Comparison of ENCODE assay signal across 22 cellular contexts in the genomic region with DNA sequence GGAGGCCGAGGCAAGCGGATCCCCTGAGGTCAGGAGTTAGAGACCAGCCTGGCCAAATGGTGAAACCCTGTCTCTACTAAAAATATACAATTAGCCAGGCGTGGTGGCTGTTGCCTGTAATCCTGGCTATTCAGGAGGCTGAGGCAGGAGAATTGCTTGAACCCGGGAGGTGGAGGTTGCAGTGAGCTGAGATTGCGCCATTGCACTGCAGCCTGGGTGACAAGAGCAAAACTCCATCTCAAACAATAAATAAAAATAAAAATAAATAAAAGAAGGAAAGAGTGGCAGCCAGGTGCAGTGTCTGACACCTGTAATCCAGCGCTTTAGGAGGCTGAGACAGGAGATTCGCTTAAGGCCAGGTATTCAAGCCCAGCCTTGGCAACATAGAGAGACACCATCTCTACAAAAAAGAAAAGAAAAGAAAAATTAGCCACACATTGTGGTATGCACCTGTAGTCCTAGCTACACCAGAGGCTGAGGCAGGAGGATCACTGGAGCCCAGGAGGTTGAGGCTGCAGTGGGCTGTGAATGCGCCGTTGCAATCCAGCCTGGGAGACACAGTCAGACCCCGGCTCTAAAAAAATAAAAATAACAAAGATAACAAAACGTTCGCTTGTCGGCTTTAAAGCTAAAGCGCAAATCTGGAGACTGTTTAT. TPM values are rescaled to one million over a fixed set of nuclear protein-coding genes. Genes with fewer than 3 reads are reported as not detected.
A peak's percentile ranks its signal among the peaks of the same experiment; 100 is the strongest.
DNase-seq lines count a peak whose midpoint lies in the region; ATAC-seq, FAIRE-seq and TF ChIP-seq lines count a peak whose summit lies in the region.
"Had no signal": no experiment of that assay in that cellular context is flagged by ENCODE, and none has a peak within 500 bp of the region (broad histone marks: within the 10 kb centered on the region; RNA-seq: fewer than 3 reads in every experiment).

No MANE protein-coding gene starts in this region.

- H3K27me3 ChIP-seq in HepG2 (ENCODE audit: control insufficient read depth in 1 of 2, insufficient read depth in 2 of 2, low read length in 2 of 2) (no peaks in the 10 kb centered on the region), right lobe of liver (no peaks in the 10 kb centered on the region), Loucy (ENCODE audit: insufficient read depth, low read length, poor library complexity, severe bottlenecking) (no peaks in the 10 kb centered on the region)
- H3K27me3 ChIP-seq: pancreas had no signal

- TF ChIP-seq RAD21 in HepG2 (CRISPR knock-in tag; IDR thresholded peaks at IDR 0.05): no peak

- H3F3A ChIP-seq in Loucy (ENCODE audit: low read depth): 0 out of 2 replicates have a peak, but pooled peaks cover 2% of the 10 kb centered on the region

- H3K4me1 ChIP-seq in HepG2 (ENCODE audit: insufficient read depth, low read length): peaks cover 33% of the 10 kb centered on the region
- peaks cover 0 to 16% (median 8%) of the 10 kb centered on the region in 4 donors for H3K4me1 ChIP-seq in right lobe of liver
- H3K4me1 ChIP-seq in Loucy (ENCODE audit: insufficient read depth, low read length, poor library complexity, severe bottlenecking): peaks cover 4% of the 10 kb centered on the region

- no peaks in the 10 kb centered on the region for H3K79me2 ChIP-seq in HepG2 (ENCODE audit: insufficient read depth, low read length)
- no peaks in the 10 kb centered on the region for H3K79me2 ChIP-seq in Loucy (ENCODE audit: insufficient read depth, low read length)

- TF ChIP-seq POLR2A in HepG2 (IDR thresholded peaks at IDR 0.05; ENCODE audit: insufficient read depth in 1 of 2, low read depth in 2 of 2, low read length in 2 of 2): no peak
- TF ChIP-seq POLR2A in right lobe of liver (IDR thresholded peaks at IDR 0.05): no peak

- TF ChIP-seq EP300 in HepG2 (IDR thresholded peaks at IDR 0.05; ENCODE audit: low read depth in 2 of 2, low read length in 2 of 2) (no peak), HepG2 (CRISPR knock-in tag; IDR thresholded peaks at IDR 0.05; ENCODE audit: borderline replicate concordance) (no peak)

- H3K4me3 ChIP-seq in HepG2 (replicated peaks in 1 of 3; ENCODE audit: insufficient read depth in 1 of 3, low read depth in 2 of 3, low read length in 3 of 3) (no peak overlapping the region; a peak in 1 of 6 replicates), right lobe of liver (no peak overlapping the region), Loucy (ENCODE audit: low read length, poor library complexity, severe bottlenecking) (no peak overlapping the region), epithelial cell of esophagus (ENCODE audit: low read length) (peak overlapping the region; percentile 33)
- H3K4me3 ChIP-seq: mucosa of descending colon, pancreas had no signal

- no peak for FAIRE-seq in HepG2 (lab: Jason Lieb, UNC)
- FAIRE-seq: kidney, pancreas, RCC 7860, TTC549 had no signal

- H3K4me2 ChIP-seq in HepG2 (ENCODE audit: low read depth, low read length) (no peak overlapping the region), Loucy (ENCODE audit: low read depth, low read length, poor library complexity, severe bottlenecking) (no peak overlapping the region)

- H3K9me3 ChIP-seq in HepG2 (ENCODE audit: low read length): no peaks in the 10 kb centered on the region
- no peaks in the 10 kb centered on the region for H3K9me3 ChIP-seq in right lobe of liver
- no peaks in the 10 kb centered on the region for H3K9me3 ChIP-seq in Loucy (ENCODE audit: insufficient read depth, low read depth, low read length)
- H3K9me3 ChIP-seq: lower lobe of right lung, mucosa of descending colon, pancreas had no signal

- no TSS peak for BruUV-seq in HepG2 (replicated peaks; lab: Mats Ljungman, UMichigan)

- in situ Hi-C loops in HepG2 (cut with HindIII; ENCODE audit: extremely low pct_ligation_motif_present, low pct_unique_long_range_greater_than_20kb): no loop called here

- no peak overlapping the region for H2AFZ ChIP-seq in HepG2 (ENCODE audit: low read length)
- H2AFZ ChIP-seq in Loucy (ENCODE audit: low read length): peak overlapping the region; percentile 74

- POLR2A ChIA-PET in HepG2 (lab: Yijun Ruan, JAX): no interaction called here

- H3K9ac ChIP-seq in HepG2 (ENCODE audit: insufficient read depth, low read depth, low read length) (no peak overlapping the region), Loucy (ENCODE audit: low read depth, low read length, poor library complexity, severe bottlenecking) (no peak overlapping the region)

- H4K20me1 ChIP-seq in HepG2 (ENCODE audit: insufficient read depth, low read length) (no peaks in the 10 kb centered on the region), Loucy (ENCODE audit: insufficient read depth, low read length, poor library complexity, severe bottlenecking) (no peaks in the 10 kb centered on the region)

- H3K36me3 ChIP-seq in HepG2 (replicated peaks in 1 of 2; ENCODE audit: control insufficient read depth in 1 of 2, insufficient read depth in 2 of 2, low read length in 2 of 2) (no peaks in the 10 kb centered on the region), right lobe of liver (no peaks in the 10 kb centered on the region), Loucy (ENCODE audit: insufficient read depth, low read length) (no peaks in the 10 kb centered on the region)
- H3K36me3 ChIP-seq: lower lobe of right lung, pancreas had no signal

- ATAC-seq in HepG2 (no peak), right lobe of liver (no peak), HG03280 (IDR thresholded peaks at IDR 0.05; ENCODE audit: unreplicated experiment) (no peak)
- ATAC-seq: right cardiac atrium had no signal

- CTCF ChIA-PET in HepG2 (lab: Yijun Ruan, JAX; ENCODE audit: low intra/inter-chr PET ratio, low total read pairs): interaction anchor here (1.2 kb wide), 1 partner anchor 11 kb away, joined by 5 read pairs; a partner anchor contains a TSS

- no peaks in the 10 kb centered on the region for H3K9me2 ChIP-seq in Loucy (replicated peaks; ENCODE audit: low read depth, low read length)

- intact Hi-C loops in HepG2 (cut with micrococcal nuclease; ENCODE audit: unreplicated experiment) (no loop called here), right lobe of liver (cut with DNase I) (loop anchor here in 1 of 2 donors (10.0 kb wide), 1 partner anchor 218 kb away; a partner anchor contains a TSS), posterior vena cava (cut with DNase I) (no loop called here)

- no peak for DNase-seq in HepG2 (ENCODE audit: low spot score)
- DNase-seq in right lobe of liver: no peak
- no peak for DNase-seq in epithelial cell of esophagus (ENCODE audit: low read depth)
- DNase-seq in NCI-H187 treated with DMSO at 0.1 percent for 48 hours (lab: John Stamatoyannopoulos, UW): no peak
- no peak for DNase-seq in posterior vena cava (ENCODE audit: low spot score)
- no peak for DNase-seq in T-helper 1 cell
- DNase-seq: kidney, NCI-H1092 treated with DMSO at 0.1 percent for 48 hours had no signal

- no peak for TF ChIP-seq CTCF in HepG2 (CRISPR knock-in tag; IDR thresholded peaks at IDR 0.05)
- no peak for TF ChIP-seq CTCF in right lobe of liver (IDR thresholded peaks at IDR 0.05)
- TF ChIP-seq CTCF in Loucy (conservative IDR thresholded peaks at IDR 0.05; ENCODE audit: low read length): no peak
- TF ChIP-seq CTCF in epithelial cell of esophagus (IDR thresholded peaks at IDR 0.05; ENCODE audit: insufficient read depth, low read depth, low read length, missing control alignments): no peak

- 61% methylated on average over 14 of the region's 14 CpGs for WGBS in HepG2 (ENCODE audit: low lambda C conversion rate)
- 70% methylated on average over 14 of the region's 14 CpGs for WGBS in right lobe of liver (ENCODE audit: insufficient coverage, low coverage, low lambda C conversion rate, missing lambda C conversion rate)

- H3K27ac ChIP-seq in HepG2 (ENCODE audit: extremely low read length, insufficient read depth, low read length): no peak overlapping the region
- no peak overlapping the region for H3K27ac ChIP-seq in right lobe of liver
- H3K27ac ChIP-seq: C4-2B, dorsolateral prefrontal cortex, lower lobe of right lung had no signal

RNA-seq across cellular contexts. Expression of a gene that starts 10.3 kb away (rescaled TPM):
- 0.24 and 0.60 TPM in 2 replicates for total RNA-seq in HepG2 (2016; rRNA removed; fragmentation: Illumina TruSeq; extraction: Trizol)
- 0.35 and 0.81 TPM in 2 replicates for total RNA-seq in HepG2 (2016; cell fraction: cytosol; rRNA removed; fragmentation: Illumina TruSeq; extraction: Trizol; ENCODE audit: low read depth)
- 0.25 and 0.41 TPM in 2 replicates for total RNA-seq in HepG2 (2016; cell fraction: insoluble cytoplasmic fraction; rRNA removed; fragmentation: Illumina TruSeq; extraction: Trizol)
- 0.17 and 0.56 TPM in 2 replicates for total RNA-seq in HepG2 (2016; cell fraction: membrane; rRNA removed; fragmentation: Illumina TruSeq; extraction: Trizol)
- total RNA-seq in HepG2 (2016; cell fraction: nucleus; rRNA removed; fragmentation: Illumina TruSeq; extraction: Trizol): 0.41 and 0.78 TPM in 2 replicates
- polyA plus RNA-seq in HepG2 (2011; rRNA removed): 2.7 and 3.8 TPM in 2 replicates
- polyA plus RNA-seq in HepG2 (2011; cell fraction: cytosol; rRNA removed): 1.9 and 2.1 TPM in 2 replicates
- polyA plus RNA-seq in HepG2 (2011; cell fraction: nucleus; rRNA removed): 13.4 and 15.1 TPM in 2 replicates
- 0.63 and 1.1 TPM in 2 replicates for polyA plus RNA-seq in HepG2 (2012)
- polyA plus RNA-seq in HepG2 (2016; cell fraction: cytosol; fragmentation: Illumina TruSeq; extraction: Trizol; ENCODE audit: low read depth): 0.43 and 0.55 TPM in 2 replicates
- polyA plus RNA-seq in HepG2 (2016; cell fraction: insoluble cytoplasmic fraction; fragmentation: Illumina TruSeq; extraction: Trizol; ENCODE audit: low read depth): 0.76 and 0.82 TPM in 2 replicates
- 0.43 and 0.80 TPM in 2 replicates for polyA plus RNA-seq in HepG2 (2016; cell fraction: membrane; fragmentation: Illumina TruSeq; extraction: Trizol; ENCODE audit: low read depth)
- polyA plus RNA-seq in HepG2 (2016; cell fraction: nucleus; fragmentation: Illumina TruSeq; extraction: Trizol; ENCODE audit: insufficient read depth, low read depth): 2.4 and 2.9 TPM in 2 replicates
- polyA minus RNA-seq in HepG2 (2011; rRNA and poly(A)+ RNA removed; ENCODE audit: low replicate concordance): 1.8 and 6.0 TPM in 2 replicates
- 0.79 and 1.8 TPM in 2 replicates for polyA minus RNA-seq in HepG2 (2011; cell fraction: cytosol; rRNA and poly(A)+ RNA removed)
- polyA minus RNA-seq in HepG2 (2011; cell fraction: nucleus; rRNA and poly(A)+ RNA removed): 1.2 and 1.7 TPM in 2 replicates
- 1 to 10 TPM; 1.8 to 6.9 (median 4.5) TPM for total RNA-seq in right lobe of liver
- 1 to 10 TPM; 7.4 to 9.1 TPM for total RNA-seq in posterior vena cava

RNA-seq across cellular contexts. Expression of a gene that starts 11.6 kb away (rescaled TPM):
- 15.6 and 28.8 TPM in 2 replicates for total RNA-seq in HepG2 (2016; rRNA removed; fragmentation: Illumina TruSeq; extraction: Trizol)
- 21.2 and 31.3 TPM in 2 replicates for total RNA-seq in HepG2 (2016; cell fraction: cytosol; rRNA removed; fragmentation: Illumina TruSeq; extraction: Trizol; ENCODE audit: low read depth)
- total RNA-seq in HepG2 (2016; cell fraction: insoluble cytoplasmic fraction; rRNA removed; fragmentation: Illumina TruSeq; extraction: Trizol): 13.3 and 31.5 TPM in 2 replicates
- 21.8 and 29.6 TPM in 2 replicates for total RNA-seq in HepG2 (2016; cell fraction: membrane; rRNA removed; fragmentation: Illumina TruSeq; extraction: Trizol)
- total RNA-seq in HepG2 (2016; cell fraction: nucleus; rRNA removed; fragmentation: Illumina TruSeq; extraction: Trizol): 22.0 and 24.7 TPM in 2 replicates
- polyA plus RNA-seq in HepG2 (2011; rRNA removed): 10.0 and 17.3 TPM in 2 replicates
- polyA plus RNA-seq in HepG2 (2011; cell fraction: cytosol; rRNA removed): 10.9 and 13.3 TPM in 2 replicates
- 15.2 and 19.3 TPM in 2 replicates for polyA plus RNA-seq in HepG2 (2011; cell fraction: nucleus; rRNA removed)
- polyA plus RNA-seq in HepG2 (2012): 31.7 and 32.2 TPM in 2 replicates
- polyA plus RNA-seq in HepG2 (2016; cell fraction: cytosol; fragmentation: Illumina TruSeq; extraction: Trizol; ENCODE audit: low read depth): 40.3 and 49.6 TPM in 2 replicates
- polyA plus RNA-seq in HepG2 (2016; cell fraction: insoluble cytoplasmic fraction; fragmentation: Illumina TruSeq; extraction: Trizol; ENCODE audit: low read depth): 23.2 and 29.9 TPM in 2 replicates
- polyA plus RNA-seq in HepG2 (2016; cell fraction: membrane; fragmentation: Illumina TruSeq; extraction: Trizol; ENCODE audit: low read depth): 43.0 and 49.7 TPM in 2 replicates
- polyA plus RNA-seq in HepG2 (2016; cell fraction: nucleus; fragmentation: Illumina TruSeq; extraction: Trizol; ENCODE audit: insufficient read depth, low read depth): 65.9 and 70.0 TPM in 2 replicates
- polyA minus RNA-seq in HepG2 (2011; rRNA and poly(A)+ RNA removed; ENCODE audit: low replicate concordance): 7.1 and 14.8 TPM in 2 replicates
- 12.4 and 14.4 TPM in 2 replicates for polyA minus RNA-seq in HepG2 (2011; cell fraction: cytosol; rRNA and poly(A)+ RNA removed)
- polyA minus RNA-seq in HepG2 (2011; cell fraction: nucleus; rRNA and poly(A)+ RNA removed): 3.5 and 3.6 TPM in 2 replicates
- total RNA-seq in right lobe of liver: 100 to 1,000 TPM; 113 to 218 (median 177) TPM
- 1 to 10 TPM in 1 of 2 donors, under 1 TPM in 1; 0.33 to 1.2 TPM for total RNA-seq in posterior vena cava

RNA-seq across cellular contexts. Expression of a gene that starts 12.4 kb away (rescaled TPM):
- 0.52 and 2.0 TPM in 2 replicates for total RNA-seq in HepG2 (2016; rRNA removed; fragmentation: Illumina TruSeq; extraction: Trizol)
- 0.91 and 1.2 TPM in 2 replicates for total RNA-seq in HepG2 (2016; cell fraction: cytosol; rRNA removed; fragmentation: Illumina TruSeq; extraction: Trizol; ENCODE audit: low read depth)
- 1.1 and 1.5 TPM in 2 replicates for total RNA-seq in HepG2 (2016; cell fraction: insoluble cytoplasmic fraction; rRNA removed; fragmentation: Illumina TruSeq; extraction: Trizol)
- total RNA-seq in HepG2 (2016; cell fraction: membrane; rRNA removed; fragmentation: Illumina TruSeq; extraction: Trizol): 1.5 and 2.0 TPM in 2 replicates
- 1.7 and 3.6 TPM in 2 replicates for total RNA-seq in HepG2 (2016; cell fraction: nucleus; rRNA removed; fragmentation: Illumina TruSeq; extraction: Trizol)
- 2.7 and 3.1 TPM in 2 replicates for polyA plus RNA-seq in HepG2 (2011; rRNA removed)
- 0.73 and 1.2 TPM in 2 replicates for polyA plus RNA-seq in HepG2 (2011; cell fraction: cytosol; rRNA removed)
- 62.7 and 100 TPM in 2 replicates for polyA plus RNA-seq in HepG2 (2011; cell fraction: nucleus; rRNA removed)
- polyA plus RNA-seq in HepG2 (2012): 2.9 and 3.0 TPM in 2 replicates
- polyA plus RNA-seq in HepG2 (2016; cell fraction: cytosol; fragmentation: Illumina TruSeq; extraction: Trizol; ENCODE audit: low read depth): 0.60 and 0.88 TPM in 2 replicates
- polyA plus RNA-seq in HepG2 (2016; cell fraction: insoluble cytoplasmic fraction; fragmentation: Illumina TruSeq; extraction: Trizol; ENCODE audit: low read depth): 0.61 and 1.1 TPM in 2 replicates
- 1.2 TPM in 2 replicates for polyA plus RNA-seq in HepG2 (2016; cell fraction: membrane; fragmentation: Illumina TruSeq; extraction: Trizol; ENCODE audit: low read depth)
- polyA plus RNA-seq in HepG2 (2016; cell fraction: nucleus; fragmentation: Illumina TruSeq; extraction: Trizol; ENCODE audit: insufficient read depth, low read depth): 11.8 and 12.9 TPM in 2 replicates
- polyA minus RNA-seq in HepG2 (2011; rRNA and poly(A)+ RNA removed; ENCODE audit: low replicate concordance): 0.84 and 1.6 TPM in 2 replicates
- polyA minus RNA-seq in HepG2 (2011; cell fraction: cytosol; rRNA and poly(A)+ RNA removed): 0.88 and 1.6 TPM in 2 replicates
- polyA minus RNA-seq in HepG2 (2011; cell fraction: nucleus; rRNA and poly(A)+ RNA removed): 1.7 and 4.6 TPM in 2 replicates
- 1 to 10 TPM; 2.0 to 8.0 (median 3.6) TPM for total RNA-seq in right lobe of liver
- 1 to 10 TPM in 1 of 2 donors, under 1 TPM in 1; 0.52 to 1.8 TPM for total RNA-seq in posterior vena cava

RNA-seq across cellular contexts. Expression of a gene that starts 21.3 kb away (rescaled TPM):
- total RNA-seq in HepG2 (2016; rRNA removed; fragmentation: Illumina TruSeq; extraction: Trizol) (not detected in 2 replicates), right lobe of liver (not detected), posterior vena cava (not detected)
- total RNA-seq in HepG2 (2016; cell fraction: cytosol; rRNA removed; fragmentation: Illumina TruSeq; extraction: Trizol; ENCODE audit: low read depth): not detected in 2 replicates
- total RNA-seq in HepG2 (2016; cell fraction: insoluble cytoplasmic fraction; rRNA removed; fragmentation: Illumina TruSeq; extraction: Trizol): not detected in 2 replicates
- total RNA-seq in HepG2 (2016; cell fraction: membrane; rRNA removed; fragmentation: Illumina TruSeq; extraction: Trizol): not detected in 2 replicates
- not detected in 2 replicates for total RNA-seq in HepG2 (2016; cell fraction: nucleus; rRNA removed; fragmentation: Illumina TruSeq; extraction: Trizol)
- polyA plus RNA-seq in HepG2 (2011; rRNA removed): not detected in 2 replicates
- not detected in 2 replicates for polyA plus RNA-seq in HepG2 (2011; cell fraction: cytosol; rRNA removed)
- polyA plus RNA-seq in HepG2 (2011; cell fraction: nucleus; rRNA removed): not detected in 2 replicates
- polyA plus RNA-seq in HepG2 (2012): not detected in 2 replicates
- not detected in 2 replicates for polyA plus RNA-seq in HepG2 (2016; cell fraction: cytosol; fragmentation: Illumina TruSeq; extraction: Trizol; ENCODE audit: low read depth)
- polyA plus RNA-seq in HepG2 (2016; cell fraction: insoluble cytoplasmic fraction; fragmentation: Illumina TruSeq; extraction: Trizol; ENCODE audit: low read depth): not detected in 2 replicates
- polyA plus RNA-seq in HepG2 (2016; cell fraction: membrane; fragmentation: Illumina TruSeq; extraction: Trizol; ENCODE audit: low read depth): not detected in 2 replicates
- 0.21 TPM in 1 of 2 replicates, not detected in the other for polyA plus RNA-seq in HepG2 (2016; cell fraction: nucleus; fragmentation: Illumina TruSeq; extraction: Trizol; ENCODE audit: insufficient read depth, low read depth)
- polyA minus RNA-seq in HepG2 (2011; rRNA and poly(A)+ RNA removed; ENCODE audit: low replicate concordance): not detected in 2 replicates
- polyA minus RNA-seq in HepG2 (2011; cell fraction: cytosol; rRNA and poly(A)+ RNA removed): not detected in 2 replicates
- not detected in 2 replicates for polyA minus RNA-seq in HepG2 (2011; cell fraction: nucleus; rRNA and poly(A)+ RNA removed)
- total RNA-seq: activated CD4-positive, alpha-beta memory T cell treated with anti-CD3 and anti-CD28 coated beads for 36 hours; Calu3; kidney; lower lobe of right lung; pancreas; right cardiac atrium; subcutaneous adipose tissue; T-cell had no signal

RNA-seq across cellular contexts. Expression of a gene that starts 23.5 kb away (rescaled TPM):
- total RNA-seq in HepG2 (2016; rRNA removed; fragmentation: Illumina TruSeq; extraction: Trizol) (32.3 and 32.4 TPM in 2 replicates), right lobe of liver (10 to 100 TPM; 12.2 to 32.7 (median 15.3) TPM), posterior vena cava (10 to 100 TPM; 16.2 to 17.3 TPM)
- 11.9 and 13.3 TPM in 2 replicates for total RNA-seq in HepG2 (2016; cell fraction: cytosol; rRNA removed; fragmentation: Illumina TruSeq; extraction: Trizol; ENCODE audit: low read depth)
- 34.4 and 35.4 TPM in 2 replicates for total RNA-seq in HepG2 (2016; cell fraction: insoluble cytoplasmic fraction; rRNA removed; fragmentation: Illumina TruSeq; extraction: Trizol)
- 33.2 and 36.2 TPM in 2 replicates for total RNA-seq in HepG2 (2016; cell fraction: membrane; rRNA removed; fragmentation: Illumina TruSeq; extraction: Trizol)
- 15.1 and 17.1 TPM in 2 replicates for total RNA-seq in HepG2 (2016; cell fraction: nucleus; rRNA removed; fragmentation: Illumina TruSeq; extraction: Trizol)
- 14.2 and 19.5 TPM in 2 replicates for polyA plus RNA-seq in HepG2 (2011; rRNA removed)
- polyA plus RNA-seq in HepG2 (2011; cell fraction: cytosol; rRNA removed): 18.3 and 24.5 TPM in 2 replicates
- polyA plus RNA-seq in HepG2 (2011; cell fraction: nucleus; rRNA removed): 33.5 and 34.3 TPM in 2 replicates
- polyA plus RNA-seq in HepG2 (2012): 9.6 and 14.8 TPM in 2 replicates
- polyA plus RNA-seq in HepG2 (2016; cell fraction: cytosol; fragmentation: Illumina TruSeq; extraction: Trizol; ENCODE audit: low read depth): 11.7 and 15.7 TPM in 2 replicates
- 31.7 and 32.0 TPM in 2 replicates for polyA plus RNA-seq in HepG2 (2016; cell fraction: insoluble cytoplasmic fraction; fragmentation: Illumina TruSeq; extraction: Trizol; ENCODE audit: low read depth)
- polyA plus RNA-seq in HepG2 (2016; cell fraction: membrane; fragmentation: Illumina TruSeq; extraction: Trizol; ENCODE audit: low read depth): 25.3 and 26.3 TPM in 2 replicates
- 30.3 and 33.5 TPM in 2 replicates for polyA plus RNA-seq in HepG2 (2016; cell fraction: nucleus; fragmentation: Illumina TruSeq; extraction: Trizol; ENCODE audit: insufficient read depth, low read depth)
- polyA minus RNA-seq in HepG2 (2011; rRNA and poly(A)+ RNA removed; ENCODE audit: low replicate concordance): 15.8 and 20.8 TPM in 2 replicates
- 8.7 and 9.4 TPM in 2 replicates for polyA minus RNA-seq in HepG2 (2011; cell fraction: cytosol; rRNA and poly(A)+ RNA removed)
- 13.3 and 13.6 TPM in 2 replicates for polyA minus RNA-seq in HepG2 (2011; cell fraction: nucleus; rRNA and poly(A)+ RNA removed)

Comparison
In these comparisons a context has a peak if more than half of its experiments do, and no peak if none do; other contexts are left out.
1. RNA of a gene that starts 11.6 kb away (total RNA-seq): 113 to 218 TPM in right lobe of liver and 13.3 to 31.5 TPM in HepG2; 0.33 to 1.2 TPM in posterior vena cava; every median in the first group is over 4 times any median in the second.